ENCODE assay signal across 12 cellular contexts in genomic region chr13:112693831-112694497, GRCh38. TPM values are rescaled to one million over a fixed set of nuclear protein-coding genes. Genes with fewer than 3 reads are reported as not detected.
DNase-seq lines count a peak whose midpoint lies in the region; ATAC-seq and TF ChIP-seq lines count a peak whose summit lies in the region.
"Had no signal": no experiment of that assay in that cellular context is flagged by ENCODE, and none has a peak within 500 bp of the region (broad histone marks: within the 10 kb centered on the region; RNA-seq: fewer than 3 reads in every experiment).

No MANE protein-coding gene starts in this region.

- H3K79me2 ChIP-seq in PC-3 (ENCODE audit: low read length), result peaks cover 43% of the 10 kb centered on the region

- no peak for TF ChIP-seq POLR2A in stomach (IDR thresholded peaks at IDR 0.05)

- no peak overlapping the region for H3K4me2 ChIP-seq in PC-3 (ENCODE audit: low read length)

- TF ChIP-seq CTCF in PC-3 (conservative IDR thresholded peaks at IDR 0.05; ENCODE audit: low read depth, low read length), result no peak
- no peak for TF ChIP-seq CTCF in stomach (IDR thresholded peaks at IDR 0.05)
- no peak for TF ChIP-seq CTCF in omental fat pad (IDR thresholded peaks at IDR 0.05)

- no peak overlapping the region for H3K27ac ChIP-seq in PC-3 (ENCODE audit: low read length)
- H3K27ac ChIP-seq in stomach, result no peak overlapping the region
- H3K27ac ChIP-seq in effector memory CD4-positive, alpha-beta T cell (ENCODE audit: insufficient read depth, low read length, poor library complexity, severe bottlenecking), result no peak overlapping the region
- H3K27ac ChIP-seq: skin epidermis had no signal

- intact Hi-C loops in PC-3 (cut with micrococcal nuclease), result loop anchor here (10.0 kb wide), 1 partner anchor 191 kb away; no protein-coding TSS in a partner anchor
- intact Hi-C loops in stomach (cut with DNase I; ENCODE audit: low total_unique reads), result no loop called here

- DNase-seq in DMS53 (lab: John Stamatoyannopoulos, UW) (peak; percentile 0), DMS53 treated with DMSO at 0.1 percent for 48 hours (lab: John Stamatoyannopoulos, UW; ENCODE audit: unreplicated experiment) (no peak), PC-3 (peak; percentile 22), fibroblast of the conjunctiva (ENCODE audit: low read depth) (peak; percentile 23), stomach (peak; percentile 25), omental fat pad (ENCODE audit: low spot score) (no peak), NCI-H2107 treated with DMSO at 0.1 percent for 48 hours (lab: John Stamatoyannopoulos, UW; ENCODE audit: unreplicated experiment) (no peak)
- no peak for DNase-seq in effector memory CD4-positive, alpha-beta T cell
- DNase-seq: 8988T, T-helper 1 cell had no signal

- no peaks in the 10 kb centered on the region for H4K20me1 ChIP-seq in PC-3 (ENCODE audit: low read length)

- H3K4me3 ChIP-seq in PC-3 (ENCODE audit: low read length) (no peak overlapping the region), stomach (no peak overlapping the region)
- H3K4me3 ChIP-seq in effector memory CD4-positive, alpha-beta T cell (ENCODE audit: insufficient read depth, low read depth, low read length, poor library complexity, severe bottlenecking), result no peak overlapping the region
- H3K4me3 ChIP-seq: dorsolateral prefrontal cortex, skin epidermis had no signal

- BruUV-seq in PC-3 (replicated peaks; lab: Mats Ljungman, UMichigan), result no TSS peak

- H3K4me1 ChIP-seq in PC-3 (ENCODE audit: insufficient read depth, low read length) (no peaks in the 10 kb centered on the region; the same call in none of the 2 replicates), stomach (peaks cover 18 to 54% (median 42%) of the 10 kb centered on the region in 4 donors)
- H3K4me1 ChIP-seq in effector memory CD4-positive, alpha-beta T cell (ENCODE audit: control insufficient read depth, insufficient read depth, low read length, poor library complexity, severe bottlenecking), result peaks cover 15% of the 10 kb centered on the region

- no peak overlapping the region for H3K9ac ChIP-seq in PC-3 (ENCODE audit: low read length)

- WGBS in stomach, 5 donors, result 77 to 83% (median 79%) methylated on average over 13 of the region's 13 CpGs

- H3K9me3 ChIP-seq in PC-3 (ENCODE audit: low read length) (no peaks in the 10 kb centered on the region), stomach (no peaks in the 10 kb centered on the region)
- no peaks in the 10 kb centered on the region for H3K9me3 ChIP-seq in effector memory CD4-positive, alpha-beta T cell (ENCODE audit: control insufficient read depth, low read length)

- POLR2A ChIA-PET in PC-3 (lab: Charles Lee; ENCODE audit: unreplicated experiment), result no interaction called here

- CTCF ChIA-PET in PC-3 (lab: Charles Lee), result no interaction called here

- no peak overlapping the region for H2AFZ ChIP-seq in PC-3 (ENCODE audit: low read length)

- no peaks in the 10 kb centered on the region for H3K9me2 ChIP-seq in PC-3 (replicated peaks; ENCODE audit: low read length)

- ATAC-seq in PC-3 (no peak), omental fat pad (ENCODE audit: low FRiP score) (no peak)

- H3K36me3 ChIP-seq in PC-3 (ENCODE audit: low read depth, low read length), result no peaks in the 10 kb centered on the region
- peaks cover 0 to 7% (median 5%) of the 10 kb centered on the region in 4 donors for H3K36me3 ChIP-seq in stomach
- no peaks in the 10 kb centered on the region for H3K36me3 ChIP-seq in effector memory CD4-positive, alpha-beta T cell (ENCODE audit: control insufficient read depth, insufficient read depth, low read length)

- H3K27me3 ChIP-seq in PC-3 (ENCODE audit: low read length), result no peaks in the 10 kb centered on the region
- H3K27me3 ChIP-seq in stomach, result no peaks in the 10 kb centered on the region
- H3K27me3 ChIP-seq in effector memory CD4-positive, alpha-beta T cell (replicated peaks; ENCODE audit: control insufficient read depth, insufficient read depth, low read length, poor library complexity, severe bottlenecking), result no peaks in the 10 kb centered on the region
- H3K27me3 ChIP-seq: dorsolateral prefrontal cortex had no signal

- H3F3A ChIP-seq in PC-3 (ENCODE audit: low read length, unreplicated experiment), result no peaks in the 10 kb centered on the region

- TF ChIP-seq EP300 in stomach (IDR thresholded peaks at IDR 0.05), result no peak

RNA-seq across cellular contexts. Expression of gene ATP11A, which starts 4.1 kb away (rescaled TPM):
- total RNA-seq in PC-3 (2014; rRNA removed) (8.7 and 12.0 TPM in 2 replicates), stomach (10 to 100 TPM in 4 of 5 donors, 1 to 10 TPM in 1; 9.9 to 70.9 (median 17.8) TPM), omental fat pad (10 to 100 TPM; 32.8 to 61.4 (median 45.7) TPM)
- polyA plus RNA-seq in stomach, result 1 to 10 TPM; 1.1 to 2.5 (median 1.3) TPM

Comparison
In these comparisons a context has a peak if more than half of its experiments do, and no peak if none do; other contexts are left out.
1. DNase-seq: peak in DMS53 (single experiment), PC-3 (single experiment), fibroblast of the conjunctiva (single experiment) and stomach (single experiment); none in DMS53 treated with DMSO at 0.1 percent for 48 hours (single experiment), omental fat pad (single experiment), effector memory CD4-positive, alpha-beta T cell (0 of 3) and NCI-H2107 treated with DMSO at 0.1 percent for 48 hours (single experiment).